ENCODE assay signal across 8 cellular contexts in the genomic region with DNA sequence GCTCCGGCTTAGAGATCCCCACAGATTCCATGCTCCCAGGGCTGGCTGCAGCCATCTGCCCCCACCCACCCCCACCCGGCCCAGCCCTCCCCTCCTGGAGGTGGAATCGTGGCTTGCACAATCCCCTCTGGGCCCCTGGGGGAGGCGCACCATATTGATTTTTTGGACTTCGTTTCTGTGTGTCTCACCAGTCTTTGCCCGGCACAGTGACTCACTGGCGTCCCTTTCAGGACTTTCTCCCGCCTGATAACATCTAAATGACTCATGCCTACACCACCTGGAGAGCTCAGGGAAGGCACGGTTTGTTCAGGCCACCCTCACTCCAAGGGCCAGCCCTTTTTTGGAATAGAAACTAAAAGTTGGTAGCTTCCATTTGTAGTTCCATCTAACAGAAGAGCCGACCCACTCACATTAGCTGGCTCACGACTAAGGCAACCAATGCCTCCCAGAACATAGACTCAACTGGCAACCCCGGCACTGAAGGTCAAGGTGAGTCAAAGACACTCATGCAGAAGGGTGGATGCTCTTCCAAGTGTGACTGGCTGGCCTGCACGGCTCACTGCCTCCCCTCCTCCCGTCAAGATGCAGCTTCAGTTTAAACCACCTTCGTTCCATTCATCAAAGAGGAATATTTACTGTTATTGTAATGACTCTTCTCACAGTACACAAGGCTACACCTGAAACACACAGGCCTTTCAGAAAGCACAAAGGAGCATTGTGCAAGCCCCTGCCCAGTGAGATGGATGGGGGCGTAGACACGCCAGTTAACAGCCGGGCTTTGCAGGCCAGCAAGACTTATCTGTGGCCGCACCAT. TPM values are rescaled to one million over a fixed set of nuclear protein-coding genes. Genes with fewer than 3 reads are reported as not detected.
DNase-seq lines count a peak whose midpoint lies in the region; ATAC-seq, FAIRE-seq and TF ChIP-seq lines count a peak whose summit lies in the region.

No MANE protein-coding gene starts in this region.

- H2AFZ ChIP-seq in keratinocyte (ENCODE audit: control insufficient read depth, low read length): peak overlapping the region; percentile 50

- H3K27me3 Mint-ChIP-seq in mesothelial cell of epicardium (ENCODE audit: low read depth): no peaks in the 10 kb centered on the region

- dilution Hi-C loops in keratinocyte (cut with MboI; ENCODE audit: extremely low pct_ligation_motif_present, low sequenced_read_pairs): no loop called here

- peak; percentile 56 for ATAC-seq in HG02852 (IDR thresholded peaks at IDR 0.05; ENCODE audit: unreplicated experiment)
- ATAC-seq in RWPE2 (ENCODE audit: low read depth): peak; percentile 96
- no peak for ATAC-seq in GM19023 (IDR thresholded peaks at IDR 0.05; ENCODE audit: unreplicated experiment)
- no peak for ATAC-seq in GM18873 (IDR thresholded peaks at IDR 0.05; ENCODE audit: low FRiP score, unreplicated experiment)

- DNase-seq in RWPE2 (ENCODE audit: low spot score) (peak; percentile 92), keratinocyte (ENCODE audit: low read depth, low spot score) (peak; percentile 79), amygdala (lab: John Stamatoyannopoulos, UW) (no peak), mesothelial cell of epicardium (ENCODE audit: low spot score in 2 of 2, unreplicated experiment in 2 of 2) (no peak)

- no peaks in the 10 kb centered on the region for H4K20me1 ChIP-seq in BLaER1 treated with 17β-estradiol and CSF1 and Interleukin-3, amounts not matched to agents 10 nM and 100 nM
- H4K20me1 ChIP-seq in keratinocyte (ENCODE audit: control insufficient read depth, extremely low read depth, insufficient read depth, low read length): no peaks in the 10 kb centered on the region

- H3K27ac Mint-ChIP-seq in mesothelial cell of epicardium: no peak overlapping the region

- H3K4me3 Mint-ChIP-seq in mesothelial cell of epicardium: no peak overlapping the region

- H3K4me1 ChIP-seq in BLaER1 treated with 17β-estradiol and CSF1 and Interleukin-3, amounts not matched to agents 10 nM and 100 nM: peaks cover 28 to 50% (median 43%) of the 10 kb centered on the region in 10 experiments
- peaks cover 16% of the 10 kb centered on the region for H3K4me1 ChIP-seq in RWPE2 (ENCODE audit: insufficient read depth, poor library complexity, severe bottlenecking)
- peaks cover 16% of the 10 kb centered on the region for H3K4me1 ChIP-seq in keratinocyte (ENCODE audit: control insufficient read depth, extremely low read depth, insufficient read depth, low read length)

- peaks cover 2% of the 10 kb centered on the region for H3K36me3 Mint-ChIP-seq in mesothelial cell of epicardium

- H3K4me2 ChIP-seq in BLaER1 treated with 17β-estradiol and CSF1 and Interleukin-3, amounts not matched to agents 10 nM and 100 nM: peak overlapping the region; percentile 6 to 84 (median 73); a peak in 20 of 22 replicates
- peak overlapping the region; percentile 63 for H3K4me2 ChIP-seq in keratinocyte (ENCODE audit: control insufficient read depth, extremely low read depth, insufficient read depth, low read depth, low read length)

- H3K36me3 ChIP-seq in BLaER1 treated with 17β-estradiol and CSF1 and Interleukin-3, amounts not matched to agents 10 nM and 100 nM: 0 out of 22 replicates have a peak, but pooled peaks cover 0 to 8% (median 0%) of the 10 kb centered on the region in 11 experiments
- no peaks in the 10 kb centered on the region for H3K36me3 ChIP-seq in RWPE2 (ENCODE audit: low read depth)
- no peaks in the 10 kb centered on the region for H3K36me3 ChIP-seq in keratinocyte (ENCODE audit: control insufficient read depth in 2 of 2, extremely low read depth in 1 of 2, insufficient read depth in 2 of 2, low read length in 2 of 2)

- FAIRE-seq in keratinocyte (lab: Jason Lieb, UNC): peak; percentile 81

- H3K27me3 ChIP-seq in BLaER1 treated with 17β-estradiol and CSF1 and Interleukin-3, amounts not matched to agents 10 nM and 100 nM: peaks cover 0 to 32% (median 0%) of the 10 kb centered on the region in 11 experiments; a peak in 3 of 22 replicates
- H3K27me3 ChIP-seq in RWPE2 (ENCODE audit: insufficient read depth, poor library complexity, severe bottlenecking) (no peaks in the 10 kb centered on the region), keratinocyte (ENCODE audit: control insufficient read depth, extremely low read depth, insufficient read depth, low read length) (no peaks in the 10 kb centered on the region)

- peaks cover 16 to 42% (median 32%) of the 10 kb centered on the region in 11 experiments for H3K9me3 ChIP-seq in BLaER1 treated with 17β-estradiol and CSF1 and Interleukin-3, amounts not matched to agents 10 nM and 100 nM (replicated peaks in 1 of 11)
- H3K9me3 ChIP-seq in RWPE2 (ENCODE audit: severe bottlenecking) (no peaks in the 10 kb centered on the region), keratinocyte (ENCODE audit: control insufficient read depth, low read depth, low read length) (no peaks in the 10 kb centered on the region)

- H3K9me3 Mint-ChIP-seq in mesothelial cell of epicardium: peaks cover 21% of the 10 kb centered on the region

- H3K9me1 ChIP-seq in keratinocyte (ENCODE audit: control insufficient read depth, extremely low read depth, insufficient read depth, low read length): no peaks in the 10 kb centered on the region

- TF ChIP-seq CTCF in RWPE2 (IDR thresholded peaks at IDR 0.05; ENCODE audit: poor library complexity, severe bottlenecking) (no peak), keratinocyte (optimal IDR thresholded peaks at IDR 0.05 in 1 of 3, IDR thresholded peaks at IDR 0.05 in 1 of 3, conservative IDR thresholded peaks at IDR 0.05 in 1 of 3; ENCODE audit: extremely low read depth in 1 of 3, insufficient read depth in 2 of 3, low read length in 3 of 3) (peak in 1 of 3 experiments; percentile 16), mesothelial cell of epicardium (IDR thresholded peaks at IDR 0.05; ENCODE audit: unreplicated experiment) (no peak)

- H3K27ac ChIP-seq in BLaER1 treated with 17β-estradiol and CSF1 and Interleukin-3, amounts not matched to agents 10 nM and 100 nM: peak overlapping the region in 5 of 11 experiments; percentile 7 to 42 (median 14); a peak in 5 of 22 replicates
- H3K27ac ChIP-seq in RWPE2 (ENCODE audit: poor library complexity, severe bottlenecking) (peak overlapping the region; percentile 88), keratinocyte (ENCODE audit: control insufficient read depth, insufficient read depth, low read length) (peak overlapping the region; percentile 74)

- no peaks in the 10 kb centered on the region for H3K79me2 ChIP-seq in keratinocyte (ENCODE audit: control insufficient read depth, insufficient read depth, low read length)

- no peak overlapping the region for H3K9ac ChIP-seq in BLaER1 treated with 17β-estradiol and CSF1 and Interleukin-3, amounts not matched to agents 10 nM and 100 nM
- H3K9ac ChIP-seq in keratinocyte (ENCODE audit: control insufficient read depth, extremely low read depth, insufficient read depth, low read length): peak overlapping the region; percentile 28

- H3K4me3 ChIP-seq in BLaER1 treated with 17β-estradiol and CSF1 and Interleukin-3, amounts not matched to agents 10 nM and 100 nM: no peak overlapping the region
- H3K4me3 ChIP-seq in RWPE2 (ENCODE audit: severe bottlenecking): no peak overlapping the region
- peak overlapping the region in 1 of 3 experiments; percentile 18 for H3K4me3 ChIP-seq in keratinocyte (ENCODE audit: control insufficient read depth in 2 of 3, extremely low read depth in 1 of 3, insufficient read depth in 2 of 3, low read depth in 1 of 3, low read length in 3 of 3)

- peaks cover 5% of the 10 kb centered on the region for H3K4me1 Mint-ChIP-seq in mesothelial cell of epicardium

RNA-seq across cellular contexts. Expression of a gene that starts 18.1 kb away (rescaled TPM):
- polyA plus RNA-seq in keratinocyte: 58.5 to 61.4 TPM (median 60.3 TPM) in 3 replicates
- 143 TPM for polyA plus RNA-seq in keratinocyte (2011; ENCODE audit: low read depth)
- polyA plus RNA-seq in keratinocyte (2011; cell fraction: cytosol; rRNA removed): 29.1 and 35.4 TPM in 2 replicates
- 122 and 140 TPM in 2 replicates for polyA plus RNA-seq in keratinocyte (2011; cell fraction: nucleus; rRNA removed)
- 37.3 and 92.4 TPM in 2 replicates for polyA plus RNA-seq in keratinocyte (2012; ENCODE audit: low replicate concordance)
- 46.3 to 57.2 TPM (median 49.1 TPM) in 3 replicates for polyA minus RNA-seq in keratinocyte
- 34.7 TPM for polyA minus RNA-seq in keratinocyte (2011; cell fraction: cytosol; rRNA and poly(A)+ RNA removed)
- polyA minus RNA-seq in keratinocyte (2011; cell fraction: nucleus; rRNA and poly(A)+ RNA removed): 70.5 and 112 TPM in 2 replicates
- total RNA-seq in mesothelial cell of epicardium: 29.6 to 32.5 TPM (median 30.5 TPM) in 3 replicates

Comparison
In these comparisons a context has a peak if more than half of its experiments do, and no peak if none do; other contexts are left out.
1. ATAC-seq: peak in HG02852 (single experiment) and RWPE2 (single experiment); none in GM19023 (single experiment) and GM18873 (single experiment).
2. DNase-seq: peak in RWPE2 (single experiment) and keratinocyte (single experiment); none in amygdala (0 of 56) and mesothelial cell of epicardium (0 of 2).